22 cellular contexts compared by ENCODE assay signal in the genomic region with DNA sequence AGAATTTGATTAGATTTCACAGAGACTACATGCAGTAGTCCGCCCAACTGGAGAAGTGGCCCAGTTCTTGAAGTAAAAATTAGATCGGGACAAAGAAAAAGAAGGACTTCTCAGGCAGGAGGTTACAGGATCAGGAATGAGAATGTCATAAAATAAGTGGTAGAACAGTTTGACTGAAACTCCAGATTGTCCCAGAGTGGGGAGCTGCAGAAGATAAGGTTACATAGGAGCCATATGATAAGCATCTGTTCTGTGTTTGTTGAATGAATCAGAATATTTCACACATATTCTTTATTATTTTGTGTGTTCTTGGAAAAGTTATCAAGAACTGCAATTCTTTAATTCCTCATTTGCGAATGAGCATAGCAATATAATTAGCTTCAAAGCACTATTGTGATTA.
"Had no signal": no experiment of that assay in that cellular context is flagged by ENCODE, and none has a peak within 500 bp of the region (broad histone marks: within the 10 kb centered on the region; RNA-seq: fewer than 3 reads in every experiment).

No MANE protein-coding gene starts in this region.

- H3K27ac Mint-ChIP-seq: naive thymus-derived CD4-positive, alpha-beta T cell; nephron progenitor cell; stimulated activated effector memory CD8-positive, alpha-beta T cell treated with anti-CD3 and anti-CD28 coated beads, Interleukin-12 subunit alpha, Interleukin-12 subunit beta, amount 100 ng/mL, for 72 hours; type B pancreatic cell had no signal

- H3K9me3 Mint-ChIP-seq: nephron progenitor cell, type B pancreatic cell had no signal

- DNase-seq: colonic mucosa; dermis blood vessel endothelial cell; esophagus squamous epithelium; foreskin melanocyte; heart left ventricle; hippocampal formation; islet precursor cell; mammary epithelial cell; naive thymus-derived CD4-positive, alpha-beta T cell; nephron progenitor cell; posterior cingulate gyrus; right cardiac atrium; small intestine; stimulated activated CD4-positive, alpha-beta T cell treated with anti-CD3 and anti-CD28 coated beads, Interleukin-12 subunit alpha, Interleukin-12 subunit beta, amount 100 ng/mL, for 4 hours; stimulated activated CD4-positive, alpha-beta T cell treated with anti-CD3 and anti-CD28 coated beads, Interleukin-4, amount 100 ng/mL, for 1 hour; stimulated activated CD8-positive, alpha-beta memory T cell treated with anti-CD3 and anti-CD28 coated beads, Interleukin-4, amount 100 ng/mL, for 48 hours; stimulated activated naive CD8-positive, alpha-beta T cell treated with anti-CD3 and anti-CD28 coated beads, Interleukin-15, Interleukin-2, amounts not matched to agents 100 U/mL and 50 U/mL, for 24 hours; thyroid gland had no signal

- H3K36me3 Mint-ChIP-seq: naive thymus-derived CD4-positive, alpha-beta T cell; stimulated activated effector memory CD8-positive, alpha-beta T cell treated with anti-CD3 and anti-CD28 coated beads, Interleukin-12 subunit alpha, Interleukin-12 subunit beta, amount 100 ng/mL, for 72 hours; type B pancreatic cell had no signal

- H3K9me3 ChIP-seq: colonic mucosa, esophagus squamous epithelium, heart left ventricle, suprapubic skin, thyroid gland had no signal

- H3K4me1 ChIP-seq: colonic mucosa, esophagus squamous epithelium, heart left ventricle, suprapubic skin, thyroid gland had no signal

- H3K4me3 Mint-ChIP-seq: naive thymus-derived CD4-positive, alpha-beta T cell; nephron progenitor cell; stimulated activated effector memory CD8-positive, alpha-beta T cell treated with anti-CD3 and anti-CD28 coated beads, Interleukin-12 subunit alpha, Interleukin-12 subunit beta, amount 100 ng/mL, for 72 hours; type B pancreatic cell had no signal

- H3K27me3 ChIP-seq: colonic mucosa, esophagus squamous epithelium, heart left ventricle, suprapubic skin, thyroid gland had no signal

- H3K4me3 ChIP-seq: colonic mucosa, esophagus squamous epithelium, heart left ventricle, suprapubic skin, thyroid gland had no signal

- H3K4me1 Mint-ChIP-seq: naive thymus-derived CD4-positive, alpha-beta T cell; stimulated activated effector memory CD8-positive, alpha-beta T cell treated with anti-CD3 and anti-CD28 coated beads, Interleukin-12 subunit alpha, Interleukin-12 subunit beta, amount 100 ng/mL, for 72 hours had no signal

- H3K27ac ChIP-seq: colonic mucosa, esophagus squamous epithelium, heart left ventricle, suprapubic skin, thyroid gland had no signal

- H3K36me3 ChIP-seq: colonic mucosa, esophagus squamous epithelium, heart left ventricle, suprapubic skin, thyroid gland had no signal

- ATAC-seq: heart left ventricle; left lobe of liver; naive thymus-derived CD4-positive, alpha-beta T cell; right cardiac atrium; stimulated activated effector memory CD8-positive, alpha-beta T cell treated with anti-CD3 and anti-CD28 coated beads, Interleukin-12 subunit alpha, Interleukin-12 subunit beta, amount 100 ng/mL, for 72 hours; stimulated activated naive CD8-positive, alpha-beta T cell treated with anti-CD3 and anti-CD28 coated beads, Interleukin-15, Interleukin-2, amounts not matched to agents 100 U/mL and 50 U/mL, for 24 hours had no signal

- H3K27me3 Mint-ChIP-seq: type B pancreatic cell had no signal
